25 cellular contexts compared by ENCODE assay signal in the genomic region with DNA sequence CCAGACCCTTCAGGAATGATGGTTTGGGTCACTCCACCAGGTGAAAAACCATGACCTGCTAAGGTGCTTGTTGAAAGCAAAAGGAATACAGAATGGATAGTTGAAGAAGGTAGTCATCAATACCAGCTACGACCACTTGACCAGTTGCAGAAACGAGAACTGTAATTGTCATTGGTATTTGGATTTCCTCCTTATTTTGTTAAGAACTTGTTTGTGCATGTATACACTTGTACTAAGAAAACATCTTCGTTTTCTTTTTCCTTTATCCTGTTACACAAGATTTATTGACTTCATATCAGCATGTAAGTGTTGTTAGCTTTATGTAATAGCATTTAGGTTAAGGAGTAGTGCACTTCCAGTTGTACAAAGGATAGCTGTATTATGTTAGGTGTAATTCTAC.
"Had no signal": no experiment of that assay in that cellular context is flagged by ENCODE, and none has a peak within 500 bp of the region (broad histone marks: within the 10 kb centered on the region; RNA-seq: fewer than 3 reads in every experiment).

No MANE protein-coding gene starts in this region.

- H3K27ac ChIP-seq: HL-60, KMS-11 had no signal

- H3K4me2 ChIP-seq: KMS-11, SK-N-SH had no signal

- DNase-seq: Kasumi-1, MV-4-11, NCI-H1048, NCI-H1105, NCI-H1417, NCI-H1436 treated with DMSO at 0.1 percent for 48 hours, NCI-H1694, NCI-H187 treated with DMSO at 0.1 percent for 48 hours, NCI-H2081, NCI-H2107, NCI-H226, NCI-H446, NCI-H510A, NCI-H524 treated with DMSO at 0.1 percent for 48 hours, NCI-H69, NCI-H774, RPMI8226, SHP77, SK-N-SH, SW 1271 had no signal

- H3K4me3 ChIP-seq: K562 had no signal

- ATAC-seq: K562 had no signal

- H3K9me3 ChIP-seq: SK-N-SH had no signal

- FAIRE-seq: HTR-8/SVneo, K562, RCC 7860 had no signal

- H3K9ac ChIP-seq: KMS-11, SK-N-SH had no signal
